Comparison of ENCODE assay signal across 8 cellular contexts in genomic region chr10:42638053-42638820, GRCh38. TPM values are rescaled to one million over a fixed set of nuclear protein-coding genes. Genes with fewer than 3 reads are reported as not detected.
DNase-seq lines count a peak whose midpoint lies in the region; ATAC-seq and TF ChIP-seq lines count a peak whose summit lies in the region.

ZNF33B (minus strand) TSS chr10:42638570; CDS start chr10:42636928, 1,642 bp downstream.

- H3K27ac Mint-ChIP-seq in progenitor cell of endocrine pancreas: peak within 1 kb of the TSS; percentile 98

- peak within 1 kb of the TSS; percentile 98 for H3K27ac ChIP-seq in left ventricle myocardium inferior (replicated peaks)

- no peaks in the 10 kb centered on the region for H3K27me3 Mint-ChIP-seq in progenitor cell of endocrine pancreas

- no peaks in the 10 kb centered on the region for H3K9me3 ChIP-seq in left ventricle myocardium inferior (replicated peaks)

- ATAC-seq in GM18498 (IDR thresholded peaks at IDR 0.05; ENCODE audit: unreplicated experiment) (peak; percentile 95), HG02885 (IDR thresholded peaks at IDR 0.05; ENCODE audit: poor library complexity, unreplicated experiment) (peak; percentile 94)

- H3K27me3 ChIP-seq in left ventricle myocardium inferior (ENCODE audit: low read depth): no peaks in the 10 kb centered on the region

- peaks cover 11% of the 10 kb centered on the region for H3K36me3 Mint-ChIP-seq in progenitor cell of endocrine pancreas (ENCODE audit: insufficient read depth)

- peaks cover 5% of the 10 kb centered on the region for H3K36me3 ChIP-seq in left ventricle myocardium inferior

- peak; percentile 85 for DNase-seq in NCI-H1694 (lab: John Stamatoyannopoulos, UW)
- DNase-seq in amniotic stem cell (lab: John Stamatoyannopoulos, UW): peak; percentile 45
- DNase-seq in left ventricle myocardium inferior: peak; percentile 91
- peak; percentile 91 for DNase-seq in progenitor cell of endocrine pancreas (ENCODE audit: low spot score, unreplicated experiment)
- peak; percentile 96 for DNase-seq in ureter (ENCODE audit: low spot score)

- peak within 1 kb of the TSS; percentile 96 for H3K4me3 Mint-ChIP-seq in progenitor cell of endocrine pancreas (ENCODE audit: low read depth)

- peaks cover 27% of the 10 kb centered on the region for H3K4me1 Mint-ChIP-seq in progenitor cell of endocrine pancreas (ENCODE audit: low read depth)

- intact Hi-C loops in T-helper 1 cell treated with Interleukin-12 subunit alpha and Interleukin-12 subunit beta and Interleukin-4 antibody, amounts not matched to agents 30 ng/mL and 1 ng/mL, for 36 hours (cut with micrococcal nuclease): loop anchor here (1.0 to 10.0 kb wide), 12 partner anchors 86 to 1177 kb away; partner anchors contain the start of genes BMS1, HNRNPF and ZNF32
- intact Hi-C loops in left ventricle myocardium inferior (cut with micrococcal nuclease): no loop called here

- H3K4me3 ChIP-seq in left ventricle myocardium inferior: peak within 1 kb of the TSS; percentile 90

- peaks cover 17% of the 10 kb centered on the region for H3K4me1 ChIP-seq in left ventricle myocardium inferior

- TF ChIP-seq CTCF in left ventricle myocardium inferior (IDR thresholded peaks at IDR 0.05; ENCODE audit: borderline replicate concordance) (no peak), progenitor cell of endocrine pancreas (IDR thresholded peaks at IDR 0.05; ENCODE audit: unreplicated experiment) (no peak)

- no peaks in the 10 kb centered on the region for H3K9me3 Mint-ChIP-seq in progenitor cell of endocrine pancreas (ENCODE audit: low read depth)

RNA-seq across cellular contexts. Expression of gene ZNF33B, which starts in this region (rescaled TPM):
- 23.3 and 25.9 TPM in 2 replicates for total RNA-seq in T-helper 1 cell treated with Interleukin-12 subunit alpha and Interleukin-12 subunit beta and Interleukin-4 antibody, amounts not matched to agents 30 ng/mL and 1 ng/mL, for 36 hours
- 16.3 TPM for total RNA-seq in left ventricle myocardium inferior
- 54.7 and 60.9 TPM in 2 replicates for total RNA-seq in progenitor cell of endocrine pancreas
- 53.1 TPM for total RNA-seq in ureter

Comparison
In these comparisons a context has a peak if more than half of its experiments do, and no peak if none do; other contexts are left out.
1. Peak in every context shown above with its lines: DNase-seq, ATAC-seq, H3K4me3 ChIP-seq and H3K27ac ChIP-seq.
2. DNase-seq: peak in every context shown above with its lines; median percentile 96 in ureter; 91 in left ventricle myocardium inferior; 91 in progenitor cell of endocrine pancreas; 85 in NCI-H1694; 45 in amniotic stem cell.